Comparison of ENCODE assay signal across 10 cellular contexts in the genomic region with DNA sequence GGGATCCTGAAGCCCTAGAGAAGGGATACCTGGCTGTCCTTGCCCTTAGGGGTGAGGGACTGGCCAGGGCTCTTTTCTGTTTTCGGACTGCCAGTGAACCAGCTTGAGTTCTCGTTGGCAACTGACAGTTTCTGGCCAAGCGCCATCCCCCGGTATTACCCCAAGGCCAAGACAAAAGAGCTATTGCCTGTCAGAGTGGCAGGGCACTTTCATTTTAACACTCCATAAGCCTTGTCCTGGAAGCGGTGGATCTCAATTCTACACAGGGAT. TPM values are rescaled to one million over a fixed set of nuclear protein-coding genes. Genes with fewer than 3 reads are reported as not detected.
DNase-seq lines count a peak whose midpoint lies in the region; ATAC-seq and TF ChIP-seq lines count a peak whose summit lies in the region.
"Had no signal": no experiment of that assay in that cellular context is flagged by ENCODE, and none has a peak within 500 bp of the region (broad histone marks: within the 10 kb centered on the region; RNA-seq: fewer than 3 reads in every experiment).

No MANE protein-coding gene starts in this region.

- H3K4me1 Mint-ChIP-seq in CD8-positive, alpha-beta memory T cell, result peaks cover 19 to 28% (median 26%) of the 10 kb centered on the region in 3 donors
- peaks cover 17% of the 10 kb centered on the region for H3K4me1 Mint-ChIP-seq in activated T-helper 2 cell treated with anti-CD3 and anti-CD28 coated beads, Interferon-gamma antibody, Interleukin-2, Interleukin-4, amounts not matched to agents 10 μg/mL and 5 μg/mL and 100 μg/mL, durations not matched to agents 14 hours and 24 hours and 36 hours (ENCODE audit: low read depth)
- peaks cover 19 to 29% (median 27%) of the 10 kb centered on the region in 7 donors for H3K4me1 Mint-ChIP-seq in naive thymus-derived CD4-positive, alpha-beta T cell

- H3K4me1 ChIP-seq in CD8-positive, alpha-beta memory T cell (ENCODE audit: insufficient read depth, low read length), result peaks cover 12% of the 10 kb centered on the region
- H3K4me1 ChIP-seq in naive thymus-derived CD4-positive, alpha-beta T cell (ENCODE audit: control insufficient read depth in 2 of 2, insufficient read depth in 2 of 2, low read length in 2 of 2), result peaks cover 0 to 7% of the 10 kb centered on the region in 2 donors
- peaks cover 27% of the 10 kb centered on the region for H3K4me1 ChIP-seq in left ventricle myocardium inferior

- peaks cover 28% of the 10 kb centered on the region for H3K27me3 ChIP-seq in CD8-positive, alpha-beta memory T cell (ENCODE audit: insufficient read depth, low read length, poor library complexity, severe bottlenecking)
- H3K27me3 ChIP-seq in H7 (ENCODE audit: control insufficient read depth, insufficient read depth, low read length) (peaks cover 59% of the 10 kb centered on the region), left ventricle myocardium inferior (ENCODE audit: low read depth) (peaks cover 100% of the 10 kb centered on the region)
- H3K27me3 ChIP-seq in naive thymus-derived CD4-positive, alpha-beta T cell (ENCODE audit: control insufficient read depth in 2 of 2, insufficient read depth in 2 of 2, low read length in 2 of 2), result peaks cover 0 to 12% of the 10 kb centered on the region in 2 donors

- CTCF ChIA-PET in CD8-positive, alpha-beta memory T cell (lab: Charles Lee), result no interaction called here
- CTCF ChIA-PET in naive thymus-derived CD4-positive, alpha-beta T cell (lab: Charles Lee), result no interaction called here

- peak overlapping the region in 6 of 7 donors; percentile 74 to 84 (median 80) for H3K4me3 Mint-ChIP-seq in CD8-positive, alpha-beta memory T cell
- peak overlapping the region; percentile 71 for H3K4me3 Mint-ChIP-seq in activated T-helper 2 cell treated with anti-CD3 and anti-CD28 coated beads, Interferon-gamma antibody, Interleukin-2, Interleukin-4, amounts not matched to agents 10 μg/mL and 5 μg/mL and 100 μg/mL, durations not matched to agents 14 hours and 24 hours and 36 hours (ENCODE audit: low read depth)
- peak overlapping the region in 9 of 10 donors; percentile 66 to 99 (median 83) for H3K4me3 Mint-ChIP-seq in naive thymus-derived CD4-positive, alpha-beta T cell

- no peaks in the 10 kb centered on the region for H3K9me3 ChIP-seq in CD8-positive, alpha-beta memory T cell (ENCODE audit: low read length)
- H3K9me3 ChIP-seq in naive thymus-derived CD4-positive, alpha-beta T cell (ENCODE audit: control insufficient read depth in 2 of 3, low read length in 3 of 3), result no peaks in the 10 kb centered on the region
- H3K9me3 ChIP-seq in left ventricle myocardium inferior (replicated peaks), result no peaks in the 10 kb centered on the region
- H3K9me3 ChIP-seq: Peyer's patch had no signal

- POLR2A ChIA-PET in CD8-positive, alpha-beta memory T cell (lab: Charles Lee), result no interaction called here
- POLR2A ChIA-PET in naive thymus-derived CD4-positive, alpha-beta T cell (lab: Charles Lee), result interaction anchor here (1.3 kb wide), 1 partner anchor 71 kb away, joined by 3 read pairs; no protein-coding TSS in a partner anchor

- H3K4me3 ChIP-seq in CD8-positive, alpha-beta memory T cell (ENCODE audit: low read length), result peak overlapping the region; percentile 34
- H3K4me3 ChIP-seq in H7 (ENCODE audit: insufficient read depth, low read depth, low read length), result peak overlapping the region; percentile 95
- no peak overlapping the region for H3K4me3 ChIP-seq in naive thymus-derived CD4-positive, alpha-beta T cell (ENCODE audit: low read length)
- no peak overlapping the region for H3K4me3 ChIP-seq in left ventricle myocardium inferior
- H3K4me3 ChIP-seq: Peyer's patch had no signal

- peaks cover 0 to 2% (median 0%) of the 10 kb centered on the region in 3 donors for H3K36me3 Mint-ChIP-seq in CD8-positive, alpha-beta memory T cell
- H3K36me3 Mint-ChIP-seq in activated T-helper 2 cell treated with anti-CD3 and anti-CD28 coated beads, Interferon-gamma antibody, Interleukin-2, Interleukin-4, amounts not matched to agents 10 μg/mL and 5 μg/mL and 100 μg/mL, durations not matched to agents 14 hours and 24 hours and 36 hours (ENCODE audit: low read depth), result no peaks in the 10 kb centered on the region
- peaks cover 0 to 9% (median 4%) of the 10 kb centered on the region in 5 donors for H3K36me3 Mint-ChIP-seq in naive thymus-derived CD4-positive, alpha-beta T cell

- DNase-seq in CD8-positive, alpha-beta memory T cell, result no peak
- DNase-seq in H7, result no peak
- DNase-seq in activated T-helper 2 cell treated with anti-CD3 and anti-CD28 coated beads, Interferon-gamma antibody, Interleukin-2, Interleukin-4, amounts not matched to agents 10 μg/mL and 5 μg/mL and 100 μg/mL, durations not matched to agents 14 hours and 24 hours and 36 hours (ENCODE audit: low spot score), result no peak
- no peak for DNase-seq in naive thymus-derived CD4-positive, alpha-beta T cell
- no peak for DNase-seq in left ventricle myocardium inferior
- no peak for DNase-seq in NCI-H345 treated with DMSO at 0.1 percent for 48 hours (lab: John Stamatoyannopoulos, UW; ENCODE audit: unreplicated experiment)
- DNase-seq: NCI-H2081, Peyer's patch, small intestine had no signal

- no peaks in the 10 kb centered on the region for H3K36me3 ChIP-seq in CD8-positive, alpha-beta memory T cell (ENCODE audit: insufficient read depth, low read length)
- H3K36me3 ChIP-seq in H7 (replicated peaks; ENCODE audit: control insufficient read depth, insufficient read depth, low read length), result peaks cover 3% of the 10 kb centered on the region
- H3K36me3 ChIP-seq in naive thymus-derived CD4-positive, alpha-beta T cell (ENCODE audit: control insufficient read depth in 2 of 3, insufficient read depth in 3 of 3, low read length in 3 of 3), result no peaks in the 10 kb centered on the region
- no peaks in the 10 kb centered on the region for H3K36me3 ChIP-seq in left ventricle myocardium inferior
- H3K36me3 ChIP-seq: Peyer's patch had no signal

- intact Hi-C loops in activated T-helper 2 cell treated with anti-CD3 and anti-CD28 coated beads, Interferon-gamma antibody, Interleukin-2, Interleukin-4, amounts not matched to agents 10 μg/mL and 5 μg/mL and 100 μg/mL, durations not matched to agents 14 hours and 24 hours and 36 hours (cut with micrococcal nuclease), result loop anchor here (5.0 kb wide), 1 partner anchor 49 kb away; no protein-coding TSS in a partner anchor
- intact Hi-C loops in naive thymus-derived CD4-positive, alpha-beta T cell (cut with micrococcal nuclease), result loop anchor here in 1 of 2 donors (2.0 kb wide), 1 partner anchor 39 kb away; a partner anchor contains a TSS
- intact Hi-C loops in left ventricle myocardium inferior (cut with micrococcal nuclease), result no loop called here

- ATAC-seq in naive thymus-derived CD4-positive, alpha-beta T cell, result no peak
- no peak for ATAC-seq in HG02973 (IDR thresholded peaks at IDR 0.05; ENCODE audit: unreplicated experiment)

- TF ChIP-seq CTCF in left ventricle myocardium inferior (IDR thresholded peaks at IDR 0.05; ENCODE audit: borderline replicate concordance), result no peak

- peaks cover 52 to 74% of the 10 kb centered on the region in 2 donors for H3K27me3 Mint-ChIP-seq in CD8-positive, alpha-beta memory T cell
- H3K27me3 Mint-ChIP-seq in activated T-helper 2 cell treated with anti-CD3 and anti-CD28 coated beads, Interferon-gamma antibody, Interleukin-2, Interleukin-4, amounts not matched to agents 10 μg/mL and 5 μg/mL and 100 μg/mL, durations not matched to agents 14 hours and 24 hours and 36 hours (ENCODE audit: low read depth), result peaks cover 54% of the 10 kb centered on the region
- H3K27me3 Mint-ChIP-seq in naive thymus-derived CD4-positive, alpha-beta T cell, result peaks cover 61 to 76% (median 70%) of the 10 kb centered on the region in 5 donors

- peak overlapping the region in 1 of 8 donors; percentile 54 for H3K27ac Mint-ChIP-seq in CD8-positive, alpha-beta memory T cell
- H3K27ac Mint-ChIP-seq in activated T-helper 2 cell treated with anti-CD3 and anti-CD28 coated beads, Interferon-gamma antibody, Interleukin-2, Interleukin-4, amounts not matched to agents 10 μg/mL and 5 μg/mL and 100 μg/mL, durations not matched to agents 14 hours and 24 hours and 36 hours, result no peak overlapping the region
- H3K27ac Mint-ChIP-seq in naive thymus-derived CD4-positive, alpha-beta T cell, result no peak overlapping the region

- H3K27ac ChIP-seq in CD8-positive, alpha-beta memory T cell (ENCODE audit: low read depth, low read length), result peak overlapping the region; percentile 9
- no peak overlapping the region for H3K27ac ChIP-seq in naive thymus-derived CD4-positive, alpha-beta T cell (ENCODE audit: low read depth, low read length)
- H3K27ac ChIP-seq in left ventricle myocardium inferior (replicated peaks), result no peak overlapping the region
- H3K27ac ChIP-seq: Peyer's patch had no signal

- H3K9me3 Mint-ChIP-seq in CD8-positive, alpha-beta memory T cell, result peaks cover 0 to 4% (median 1%) of the 10 kb centered on the region in 5 donors
- no peaks in the 10 kb centered on the region for H3K9me3 Mint-ChIP-seq in activated T-helper 2 cell treated with anti-CD3 and anti-CD28 coated beads, Interferon-gamma antibody, Interleukin-2, Interleukin-4, amounts not matched to agents 10 μg/mL and 5 μg/mL and 100 μg/mL, durations not matched to agents 14 hours and 24 hours and 36 hours
- peaks cover 0 to 4% (median 0%) of the 10 kb centered on the region in 11 donors for H3K9me3 Mint-ChIP-seq in naive thymus-derived CD4-positive, alpha-beta T cell

RNA-seq across cellular contexts. Expression of a gene that starts 1.0 kb away (rescaled TPM):
- under 1 TPM; 0.46 to 0.71 TPM for total RNA-seq in CD8-positive, alpha-beta memory T cell
- not detected for polyA plus RNA-seq in CD8-positive, alpha-beta memory T cell
- total RNA-seq in H7 (2014; rRNA removed; shearing (Covaris generic)), result 105 and 109 TPM in 2 replicates
- total RNA-seq in activated T-helper 2 cell treated with anti-CD3 and anti-CD28 coated beads, Interferon-gamma antibody, Interleukin-2, Interleukin-4, amounts not matched to agents 10 μg/mL and 5 μg/mL and 100 μg/mL, durations not matched to agents 14 hours and 24 hours and 36 hours, result 1.3 and 1.5 TPM in 2 replicates
- 1 to 10 TPM in 2 of 5 experiments, under 1 TPM in 3; 0.19 to 1.8 (median 0.32) TPM for total RNA-seq in naive thymus-derived CD4-positive, alpha-beta T cell
- polyA plus RNA-seq in naive thymus-derived CD4-positive, alpha-beta T cell, result under 1 TPM in 1 of 2 donors, not detected in 1; 0.12 TPM
- 0.69 TPM for total RNA-seq in left ventricle myocardium inferior

RNA-seq across cellular contexts. Expression of a gene that starts 13.4 kb away (rescaled TPM):
- not detected for total RNA-seq in CD8-positive, alpha-beta memory T cell
- not detected for polyA plus RNA-seq in CD8-positive, alpha-beta memory T cell
- not detected in 2 replicates for total RNA-seq in H7 (2014; rRNA removed; shearing (Covaris generic))
- not detected in 2 replicates for total RNA-seq in activated T-helper 2 cell treated with anti-CD3 and anti-CD28 coated beads, Interferon-gamma antibody, Interleukin-2, Interleukin-4, amounts not matched to agents 10 μg/mL and 5 μg/mL and 100 μg/mL, durations not matched to agents 14 hours and 24 hours and 36 hours
- total RNA-seq in naive thymus-derived CD4-positive, alpha-beta T cell, result not detected
- polyA plus RNA-seq in naive thymus-derived CD4-positive, alpha-beta T cell, result not detected
- total RNA-seq in left ventricle myocardium inferior, result not detected
- total RNA-seq: Peyer's patch had no signal
- polyA plus RNA-seq: small intestine had no signal

RNA-seq across cellular contexts. Expression of a gene that starts 14.8 kb away (rescaled TPM):
- total RNA-seq in CD8-positive, alpha-beta memory T cell, result not detected
- not detected for polyA plus RNA-seq in CD8-positive, alpha-beta memory T cell
- total RNA-seq in H7 (2014; rRNA removed; shearing (Covaris generic)), result not detected in 2 replicates
- not detected in 2 replicates for total RNA-seq in activated T-helper 2 cell treated with anti-CD3 and anti-CD28 coated beads, Interferon-gamma antibody, Interleukin-2, Interleukin-4, amounts not matched to agents 10 μg/mL and 5 μg/mL and 100 μg/mL, durations not matched to agents 14 hours and 24 hours and 36 hours
- not detected for total RNA-seq in naive thymus-derived CD4-positive, alpha-beta T cell
- not detected for polyA plus RNA-seq in naive thymus-derived CD4-positive, alpha-beta T cell
- not detected for total RNA-seq in left ventricle myocardium inferior
- total RNA-seq: Peyer's patch had no signal
- polyA plus RNA-seq: small intestine had no signal

RNA-seq across cellular contexts. Expression of a gene that starts 39.1 kb away (rescaled TPM):
- total RNA-seq in CD8-positive, alpha-beta memory T cell, result 10 to 100 TPM; 30.8 to 34.0 TPM
- 20.2 TPM for polyA plus RNA-seq in CD8-positive, alpha-beta memory T cell
- 21.8 and 23.6 TPM in 2 replicates for total RNA-seq in H7 (2014; rRNA removed; shearing (Covaris generic))
- total RNA-seq in activated T-helper 2 cell treated with anti-CD3 and anti-CD28 coated beads, Interferon-gamma antibody, Interleukin-2, Interleukin-4, amounts not matched to agents 10 μg/mL and 5 μg/mL and 100 μg/mL, durations not matched to agents 14 hours and 24 hours and 36 hours, result 29.2 and 35.2 TPM in 2 replicates
- 100 to 1,000 TPM in 1 of 5 experiments, 10 to 100 TPM in 4; 27.8 to 105 (median 72.5) TPM for total RNA-seq in naive thymus-derived CD4-positive, alpha-beta T cell
- polyA plus RNA-seq in naive thymus-derived CD4-positive, alpha-beta T cell, result 10 to 100 TPM; 23.6 to 27.3 TPM
- total RNA-seq in left ventricle myocardium inferior, result 9.4 TPM

RNA-seq across cellular contexts. Expression of a gene that starts 39.2 kb away (rescaled TPM):
- 10 to 100 TPM; 47.8 to 49.1 TPM for total RNA-seq in CD8-positive, alpha-beta memory T cell
- 40.1 TPM for polyA plus RNA-seq in CD8-positive, alpha-beta memory T cell
- total RNA-seq in H7 (2014; rRNA removed; shearing (Covaris generic)), result 25.3 and 27.5 TPM in 2 replicates
- total RNA-seq in activated T-helper 2 cell treated with anti-CD3 and anti-CD28 coated beads, Interferon-gamma antibody, Interleukin-2, Interleukin-4, amounts not matched to agents 10 μg/mL and 5 μg/mL and 100 μg/mL, durations not matched to agents 14 hours and 24 hours and 36 hours, result 47.4 and 50.1 TPM in 2 replicates
- 10 to 100 TPM; 45.5 to 62.4 (median 56.1) TPM for total RNA-seq in naive thymus-derived CD4-positive, alpha-beta T cell
- 10 to 100 TPM; 25.0 to 43.3 TPM for polyA plus RNA-seq in naive thymus-derived CD4-positive, alpha-beta T cell
- 15.7 TPM for total RNA-seq in left ventricle myocardium inferior

Comparison
In these comparisons a context has a peak if more than half of its experiments do, and no peak if none do; other contexts are left out.
1. H3K4me3 ChIP-seq: peak in CD8-positive, alpha-beta memory T cell (single experiment) and H7 (single experiment); none in naive thymus-derived CD4-positive, alpha-beta T cell (single experiment) and left ventricle myocardium inferior (single experiment).
2. RNA of a gene that starts 1.0 kb away (total RNA-seq): 105 to 109 TPM in H7; 1.3 to 1.5 TPM in activated T-helper 2 cell treated with anti-CD3 and anti-CD28 coated beads, Interferon-gamma antibody, Interleukin-2, Interleukin-4, amounts not matched to agents 10 μg/mL and 5 μg/mL and 100 μg/mL, durations not matched to agents 14 hours and 24 hours and 36 hours, 0.46 to 0.71 TPM in CD8-positive, alpha-beta memory T cell, 0.69 TPM in left ventricle myocardium inferior (single experiment) and 0.19 to 1.8 TPM in naive thymus-derived CD4-positive, alpha-beta T cell; every median in the first group is over 10 times any median in the second.
3. Peak in every context shown above with its lines, with median percentiles within 50 percentile points of each other: H3K4me3 Mint-ChIP-seq.